Comparison of ENCODE assay signal across 14 cellular contexts in genomic region chr1:93805027-93805426, GRCh38.
DNase-seq lines count a peak whose midpoint lies in the region; ATAC-seq and TF ChIP-seq lines count a peak whose summit lies in the region.
"Had no signal": no experiment of that assay in that cellular context is flagged by ENCODE, and none has a peak within 500 bp of the region (broad histone marks: within the 10 kb centered on the region; RNA-seq: fewer than 3 reads in every experiment).

No MANE protein-coding gene starts in this region.

- H3K4me3 Mint-ChIP-seq in activated T-cell treated with anti-CD3 and anti-CD28 coated beads, Interleukin-2, amount 50 U/mL, for 4 hours: no peak overlapping the region
- H3K4me3 Mint-ChIP-seq: natural killer cell treated with Interleukin-12 subunit alpha and Interleukin-12 subunit beta and Interleukin-15 and Interleukin-18, amount 100 ng/mL, for 72 hours; stimulated activated effector memory CD8-positive, alpha-beta T cell treated with anti-CD3 and anti-CD28 coated beads, Interleukin-12 subunit alpha, Interleukin-12 subunit beta, amount 100 ng/mL, for 72 hours had no signal

- H3K27ac ChIP-seq in ACC112 (ENCODE audit: low read depth, low read length) (peak overlapping the region; percentile 81), coronary artery (peak overlapping the region in 1 of 2 donors; percentile 59), lower lobe of right lung (peak overlapping the region; percentile 15)
- H3K27ac ChIP-seq in effector memory CD4-positive, alpha-beta T cell (ENCODE audit: insufficient read depth, low read length, poor library complexity, severe bottlenecking): no peak overlapping the region

- TF ChIP-seq CTCF in coronary artery (IDR thresholded peaks at IDR 0.05) (no peak), lower lobe of right lung (IDR thresholded peaks at IDR 0.05) (no peak)

- H2AFZ ChIP-seq in ACC112 (ENCODE audit: low read length, unreplicated experiment): peak overlapping the region; percentile 67

- ATAC-seq in lower lobe of right lung (no peak), GM18907 (IDR thresholded peaks at IDR 0.05; ENCODE audit: unreplicated experiment) (no peak)
- no peak for ATAC-seq in activated T-cell treated with anti-CD3 and anti-CD28 coated beads, Interleukin-2, amount 50 U/mL, for 4 hours
- ATAC-seq: natural killer cell treated with Interleukin-12 subunit alpha and Interleukin-12 subunit beta and Interleukin-15 and Interleukin-18, amount 100 ng/mL, for 72 hours; stimulated activated effector memory CD8-positive, alpha-beta T cell treated with anti-CD3 and anti-CD28 coated beads, Interleukin-12 subunit alpha, Interleukin-12 subunit beta, amount 100 ng/mL, for 72 hours had no signal

- no peaks in the 10 kb centered on the region for H3K36me3 ChIP-seq in ACC112 (ENCODE audit: insufficient read depth, low read length)
- H3K36me3 ChIP-seq in lower lobe of right lung: no peaks in the 10 kb centered on the region
- no peaks in the 10 kb centered on the region for H3K36me3 ChIP-seq in effector memory CD4-positive, alpha-beta T cell (ENCODE audit: control insufficient read depth, insufficient read depth, low read length)

- H3K4me3 ChIP-seq in ACC112 (ENCODE audit: low read depth, low read length) (peak overlapping the region; percentile 61), coronary artery (peak overlapping the region; percentile 26), lower lobe of right lung (no peak overlapping the region)
- H3K4me3 ChIP-seq in effector memory CD4-positive, alpha-beta T cell (ENCODE audit: insufficient read depth, low read depth, low read length, poor library complexity, severe bottlenecking): no peak overlapping the region

- peaks cover 2% of the 10 kb centered on the region for H3K27me3 Mint-ChIP-seq in activated T-cell treated with anti-CD3 and anti-CD28 coated beads, Interleukin-2, amount 50 U/mL, for 4 hours (ENCODE audit: low read depth)

- H3K79me2 ChIP-seq in ACC112 (ENCODE audit: control insufficient read depth, insufficient read depth, low read length, unreplicated experiment): no peaks in the 10 kb centered on the region

- no peaks in the 10 kb centered on the region for H3K9me3 ChIP-seq in lower lobe of right lung
- H3K9me3 ChIP-seq in effector memory CD4-positive, alpha-beta T cell (ENCODE audit: control insufficient read depth, low read length): no peaks in the 10 kb centered on the region

- H3K27me3 ChIP-seq in ACC112 (ENCODE audit: insufficient read depth, low read length): no peaks in the 10 kb centered on the region
- H3K27me3 ChIP-seq in lower lobe of right lung (ENCODE audit: low read depth): no peaks in the 10 kb centered on the region
- H3K27me3 ChIP-seq in effector memory CD4-positive, alpha-beta T cell (replicated peaks; ENCODE audit: control insufficient read depth, insufficient read depth, low read length, poor library complexity, severe bottlenecking): no peaks in the 10 kb centered on the region

- peaks cover 3% of the 10 kb centered on the region for H3K36me3 Mint-ChIP-seq in activated T-cell treated with anti-CD3 and anti-CD28 coated beads, Interleukin-2, amount 50 U/mL, for 4 hours (ENCODE audit: insufficient read depth)
- H3K36me3 Mint-ChIP-seq: stimulated activated effector memory CD8-positive, alpha-beta T cell treated with anti-CD3 and anti-CD28 coated beads, Interleukin-12 subunit alpha, Interleukin-12 subunit beta, amount 100 ng/mL, for 72 hours had no signal

- no peaks in the 10 kb centered on the region for H3K4me1 Mint-ChIP-seq in activated T-cell treated with anti-CD3 and anti-CD28 coated beads, Interleukin-2, amount 50 U/mL, for 4 hours (ENCODE audit: low read depth)
- H3K4me1 Mint-ChIP-seq: stimulated activated effector memory CD8-positive, alpha-beta T cell treated with anti-CD3 and anti-CD28 coated beads, Interleukin-12 subunit alpha, Interleukin-12 subunit beta, amount 100 ng/mL, for 72 hours had no signal

- H3K4me1 ChIP-seq in ACC112 (ENCODE audit: control insufficient read depth, insufficient read depth, low read length, unreplicated experiment) (peaks cover 28% of the 10 kb centered on the region), lower lobe of right lung (peaks cover 9% of the 10 kb centered on the region)
- H3K4me1 ChIP-seq in effector memory CD4-positive, alpha-beta T cell (ENCODE audit: control insufficient read depth, insufficient read depth, low read length, poor library complexity, severe bottlenecking): no peaks in the 10 kb centered on the region
- H3K4me1 ChIP-seq: Caco-2 had no signal

- intact Hi-C loops in lower lobe of right lung (cut with DNase I): no loop called here

- DNase-seq in M059J (ENCODE audit: low read depth): peak; percentile 37
- DNase-seq in coronary artery (ENCODE audit: low spot score): no peak
- DNase-seq in lower lobe of right lung: no peak
- no peak for DNase-seq in OCI-M1 (lab: John Stamatoyannopoulos, UW)
- no peak for DNase-seq in effector memory CD4-positive, alpha-beta T cell
- DNase-seq in activated T-cell treated with anti-CD3 and anti-CD28 coated beads, Interleukin-2, amount 50 U/mL, for 4 hours: no peak
- DNase-seq: activated CD8-positive, alpha-beta memory T cell treated with anti-CD3 and anti-CD28 coated beads for 24 hours; activated effector memory CD4-positive, alpha-beta T cell treated with Interleukin-2 at 50 U/mL for 16 hours; Caco-2; NCI-H2107 had no signal

- H3K9me3 Mint-ChIP-seq in activated T-cell treated with anti-CD3 and anti-CD28 coated beads, Interleukin-2, amount 50 U/mL, for 4 hours: peaks cover 7% of the 10 kb centered on the region
- H3K9me3 Mint-ChIP-seq: natural killer cell treated with Interleukin-12 subunit alpha and Interleukin-12 subunit beta and Interleukin-15 and Interleukin-18, amount 100 ng/mL, for 72 hours; stimulated activated effector memory CD8-positive, alpha-beta T cell treated with anti-CD3 and anti-CD28 coated beads, Interleukin-12 subunit alpha, Interleukin-12 subunit beta, amount 100 ng/mL, for 72 hours had no signal

Comparison
In these comparisons a context has a peak if more than half of its experiments do, and no peak if none do; other contexts are left out.
1. H3K4me3 ChIP-seq: peak in ACC112 (single experiment) and coronary artery (single experiment); none in lower lobe of right lung (single experiment) and effector memory CD4-positive, alpha-beta T cell (single experiment).